In genomic region chr6:26003102-26003694, GRCh38 we compare ENCODE assay signal across 8 cellular contexts. TPM values are rescaled to one million over a fixed set of nuclear protein-coding genes. Genes with fewer than 3 reads are reported as not detected.
A peak's percentile ranks its signal among the peaks of the same experiment; 100 is the strongest.
DNase-seq lines count a peak whose midpoint lies in the region; ATAC-seq, FAIRE-seq and TF ChIP-seq lines count a peak whose summit lies in the region.

No MANE protein-coding gene starts in this region.

- no peak overlapping the region for H4K8ac ChIP-seq in mesendoderm (ENCODE audit: low read depth, low read length)

- POLR2A ChIA-PET in WTC11 (lab: Charles Lee): no interaction called here

- no peaks in the 10 kb centered on the region for H3K9me3 Mint-ChIP-seq in stimulated activated naive CD8-positive, alpha-beta T cell treated with anti-CD3 and anti-CD28 coated beads, Interleukin-15, amount 100 ng/mL, for 72 hours
- H3K9me3 Mint-ChIP-seq in WTC11: no peaks in the 10 kb centered on the region
- H3K9me3 Mint-ChIP-seq in effector memory CD8-positive, alpha-beta T cell: no peaks in the 10 kb centered on the region

- no peak overlapping the region for H3K4me3 ChIP-seq in mesendoderm (ENCODE audit: low read length)

- no peaks in the 10 kb centered on the region for H3K79me1 ChIP-seq in mesendoderm (ENCODE audit: low read length)

- H2BK5ac ChIP-seq in mesendoderm (ENCODE audit: low read length): no peak overlapping the region

- no peak overlapping the region for H3K4me3 Mint-ChIP-seq in stimulated activated naive CD8-positive, alpha-beta T cell treated with anti-CD3 and anti-CD28 coated beads, Interleukin-15, amount 100 ng/mL, for 72 hours
- H3K4me3 Mint-ChIP-seq in WTC11: no peak overlapping the region
- H3K4me3 Mint-ChIP-seq in effector memory CD8-positive, alpha-beta T cell: no peak overlapping the region

- no peaks in the 10 kb centered on the region for H3K4me1 ChIP-seq in mesendoderm (ENCODE audit: control insufficient read depth, low read depth, low read length)

- H2BK15ac ChIP-seq in mesendoderm (replicated peaks; ENCODE audit: low read depth): no peak overlapping the region

- no peak overlapping the region for H3K23ac ChIP-seq in mesendoderm (ENCODE audit: low read length)

- no peak for FAIRE-seq in urothelium cell line (lab: Jason Lieb, UNC)

- no peak overlapping the region for H3K56ac ChIP-seq in mesendoderm (ENCODE audit: low read length)

- no peaks in the 10 kb centered on the region for H3K27me3 ChIP-seq in mesendoderm (ENCODE audit: insufficient read depth, low read length, poor library complexity)

- H3K36me3 Mint-ChIP-seq in WTC11: peaks cover 1% of the 10 kb centered on the region
- H3K36me3 Mint-ChIP-seq in effector memory CD8-positive, alpha-beta T cell (ENCODE audit: insufficient read depth): no peaks in the 10 kb centered on the region

- H2AK5ac ChIP-seq in mesendoderm (ENCODE audit: low read length): no peak overlapping the region

- CTCF ChIA-PET in WTC11 (lab: Charles Lee): interaction anchor here (1.2 to 1.6 kb wide), 4 partner anchors 11 to 109 kb away, joined by 3 to 7 read pairs (median 4); no protein-coding TSS in a partner anchor

- ATAC-seq in stimulated activated naive CD8-positive, alpha-beta T cell treated with anti-CD3 and anti-CD28 coated beads, Interleukin-15, Interleukin-2, amounts not matched to agents 100 U/mL and 50 U/mL, for 24 hours: no peak
- no peak for ATAC-seq in stimulated activated naive CD8-positive, alpha-beta T cell treated with anti-CD3 and anti-CD28 coated beads, Interleukin-15, amount 100 ng/mL, for 72 hours
- peak; percentile 50 for ATAC-seq in WTC11
- peak; percentile 42 for ATAC-seq in effector memory CD8-positive, alpha-beta T cell (replicated peaks)
- no peak for ATAC-seq in HG02852 (IDR thresholded peaks at IDR 0.05; ENCODE audit: unreplicated experiment)

- no peak overlapping the region for H3K9ac ChIP-seq in mesendoderm (ENCODE audit: low read length)

- H2BK120ac ChIP-seq in mesendoderm (ENCODE audit: low read depth, low read length): no peak overlapping the region

- peak; percentile 50; the same call in 1 of the 2 replicates for TF ChIP-seq CTCF in WTC11 (IDR thresholded peaks at IDR 0.05)

- H3K27me3 Mint-ChIP-seq in stimulated activated naive CD8-positive, alpha-beta T cell treated with anti-CD3 and anti-CD28 coated beads, Interleukin-15, amount 100 ng/mL, for 72 hours: no peaks in the 10 kb centered on the region
- H3K27me3 Mint-ChIP-seq in WTC11 (ENCODE audit: low read depth): no peaks in the 10 kb centered on the region; the same call in 1 of the 2 replicates
- H3K27me3 Mint-ChIP-seq in effector memory CD8-positive, alpha-beta T cell: no peaks in the 10 kb centered on the region

- no peak overlapping the region for H3K18ac ChIP-seq in mesendoderm (ENCODE audit: low read length)

- no peak overlapping the region for H3K27ac ChIP-seq in mesendoderm (ENCODE audit: low read depth, low read length)

- no peaks in the 10 kb centered on the region for H3K4me1 Mint-ChIP-seq in stimulated activated naive CD8-positive, alpha-beta T cell treated with anti-CD3 and anti-CD28 coated beads, Interleukin-15, amount 100 ng/mL, for 72 hours
- peaks cover 53% of the 10 kb centered on the region for H3K4me1 Mint-ChIP-seq in WTC11
- peaks cover 0 to 2% of the 10 kb centered on the region in 2 donors for H3K4me1 Mint-ChIP-seq in effector memory CD8-positive, alpha-beta T cell (ENCODE audit: low read depth in 2 of 2)

- no peak overlapping the region for H4K5ac ChIP-seq in mesendoderm (ENCODE audit: low read length)

- no peaks in the 10 kb centered on the region for H3K36me3 ChIP-seq in mesendoderm (ENCODE audit: control insufficient read depth, insufficient read depth, low read length)

- H3K4ac ChIP-seq in mesendoderm (ENCODE audit: low read depth, low read length): peak overlapping the region; percentile 4

- H3K79me2 ChIP-seq in mesendoderm (ENCODE audit: control insufficient read depth, insufficient read depth, low read length): no peaks in the 10 kb centered on the region

- no peak overlapping the region for H3K4me2 ChIP-seq in mesendoderm (ENCODE audit: low read length)

- no CpG with 5 or more reads among the region's 3 CpGs for WGBS in mesendoderm (ENCODE audit: extremely low coverage, insufficient coverage, low lambda C conversion rate)

- H3K27ac Mint-ChIP-seq in stimulated activated naive CD8-positive, alpha-beta T cell treated with anti-CD3 and anti-CD28 coated beads, Interleukin-15, amount 100 ng/mL, for 72 hours: no peak overlapping the region
- no peak overlapping the region for H3K27ac Mint-ChIP-seq in WTC11
- H3K27ac Mint-ChIP-seq in effector memory CD8-positive, alpha-beta T cell: no peak overlapping the region

- peak; percentile 63 for DNase-seq in stimulated activated naive CD8-positive, alpha-beta T cell treated with anti-CD3 and anti-CD28 coated beads, Interleukin-15, Interleukin-2, amounts not matched to agents 100 U/mL and 50 U/mL, for 24 hours
- no peak for DNase-seq in stimulated activated naive CD8-positive, alpha-beta T cell treated with anti-CD3 and anti-CD28 coated beads, Interleukin-15, amount 100 ng/mL, for 72 hours
- DNase-seq in NCI-H146 treated with DMSO at 0.1 percent for 48 hours (lab: John Stamatoyannopoulos, UW; ENCODE audit: unreplicated experiment): peak; percentile 42
- peak; percentile 77 for DNase-seq in WTC11 (ENCODE audit: low spot score)
- peak; percentile 44 to 55 (median 45) for DNase-seq in effector memory CD8-positive, alpha-beta T cell
- DNase-seq in mesendoderm: peak; percentile 70
- peak; percentile 60 for DNase-seq in urothelium cell line (ENCODE audit: low spot score)

TF ChIP-seq in WTC11, 78 proteins besides CTCF, POLR2A, EP300 and RAD21:
- TF ChIP-seq, protein P1, sequence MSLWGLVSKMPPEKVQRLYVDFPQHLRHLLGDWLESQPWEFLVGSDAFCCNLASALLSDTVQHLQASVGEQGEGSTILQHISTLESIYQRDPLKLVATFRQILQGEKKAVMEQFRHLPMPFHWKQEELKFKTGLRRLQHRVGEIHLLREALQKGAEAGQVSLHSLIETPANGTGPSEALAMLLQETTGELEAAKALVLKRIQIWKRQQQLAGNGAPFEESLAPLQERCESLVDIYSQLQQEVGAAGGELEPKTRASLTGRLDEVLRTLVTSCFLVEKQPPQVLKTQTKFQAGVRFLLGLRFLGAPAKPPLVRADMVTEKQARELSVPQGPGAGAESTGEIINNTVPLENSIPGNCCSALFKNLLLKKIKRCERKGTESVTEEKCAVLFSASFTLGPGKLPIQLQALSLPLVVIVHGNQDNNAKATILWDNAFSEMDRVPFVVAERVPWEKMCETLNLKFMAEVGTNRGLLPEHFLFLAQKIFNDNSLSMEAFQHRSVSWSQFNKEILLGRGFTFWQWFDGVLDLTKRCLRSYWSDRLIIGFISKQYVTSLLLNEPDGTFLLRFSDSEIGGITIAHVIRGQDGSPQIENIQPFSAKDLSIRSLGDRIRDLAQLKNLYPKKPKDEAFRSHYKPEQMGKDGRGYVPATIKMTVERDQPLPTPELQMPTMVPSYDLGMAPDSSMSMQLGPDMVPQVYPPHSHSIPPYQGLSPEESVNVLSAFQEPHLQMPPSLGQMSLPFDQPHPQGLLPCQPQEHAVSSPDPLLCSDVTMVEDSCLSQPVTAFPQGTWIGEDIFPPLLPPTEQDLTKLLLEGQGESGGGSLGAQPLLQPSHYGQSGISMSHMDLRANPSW (CRISPR knock-in tag; conservative IDR thresholded peaks at IDR 0.05; ENCODE audit: low read depth): no peak
- TF ChIP-seq HMGA2 (CRISPR knock-in tag; IDR thresholded peaks at IDR 0.05): no peak
- no peak for TF ChIP-seq TEAD1 (CRISPR knock-in tag; IDR thresholded peaks at IDR 0.05)
- TF ChIP-seq ZNF396 (CRISPR knock-in tag; IDR thresholded peaks at IDR 0.05; ENCODE audit: borderline replicate concordance): no peak
- TF ChIP-seq, protein P2, sequence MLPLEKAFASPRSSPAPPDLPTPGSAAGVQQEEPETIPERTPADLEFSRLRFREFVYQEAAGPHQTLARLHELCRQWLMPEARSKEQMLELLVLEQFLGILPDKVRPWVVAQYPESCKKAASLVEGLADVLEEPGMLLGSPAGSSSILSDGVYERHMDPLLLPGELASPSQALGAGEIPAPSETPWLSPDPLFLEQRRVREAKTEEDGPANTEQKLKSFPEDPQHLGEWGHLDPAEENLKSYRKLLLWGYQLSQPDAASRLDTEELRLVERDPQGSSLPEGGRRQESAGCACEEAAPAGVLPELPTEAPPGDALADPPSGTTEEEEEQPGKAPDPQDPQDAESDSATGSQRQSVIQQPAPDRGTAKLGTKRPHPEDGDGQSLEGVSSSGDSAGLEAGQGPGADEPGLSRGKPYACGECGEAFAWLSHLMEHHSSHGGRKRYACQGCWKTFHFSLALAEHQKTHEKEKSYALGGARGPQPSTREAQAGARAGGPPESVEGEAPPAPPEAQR (CRISPR knock-in tag; IDR thresholded peaks at IDR 0.05): no peak
- no peak for TF ChIP-seq ZNF138 (CRISPR knock-in tag; conservative IDR thresholded peaks at IDR 0.05)
TF ChIP-seq in WTC11: peak in this region for 0.

RNA-seq across cellular contexts. Expression of gene TRIM38, which starts 40.6 kb away (rescaled TPM):
- 1.0 to 1.6 TPM (median 1.1 TPM) in 3 replicates for total RNA-seq in WTC11 (2021)
- polyA plus RNA-seq in mesendoderm (2013, experiment 1 of 2): 0.66 TPM
- polyA plus RNA-seq in mesendoderm (2013, experiment 2 of 2): 0.55 TPM

Comparison
In these comparisons a context has a peak if more than half of its experiments do, and no peak if none do; other contexts are left out.
1. DNase-seq: peak in stimulated activated naive CD8-positive, alpha-beta T cell treated with anti-CD3 and anti-CD28 coated beads, Interleukin-15, Interleukin-2, amounts not matched to agents 100 U/mL and 50 U/mL, for 24 hours (single experiment), NCI-H146 treated with DMSO at 0.1 percent for 48 hours (single experiment), WTC11 (single experiment), effector memory CD8-positive, alpha-beta T cell (3 of 3), mesendoderm (single experiment) and urothelium cell line (single experiment); none in stimulated activated naive CD8-positive, alpha-beta T cell treated with anti-CD3 and anti-CD28 coated beads, Interleukin-15, amount 100 ng/mL, for 72 hours (0 of 2).
2. ATAC-seq: peak in WTC11 (single experiment) and effector memory CD8-positive, alpha-beta T cell (single experiment); none in stimulated activated naive CD8-positive, alpha-beta T cell treated with anti-CD3 and anti-CD28 coated beads, Interleukin-15, Interleukin-2, amounts not matched to agents 100 U/mL and 50 U/mL, for 24 hours (single experiment), stimulated activated naive CD8-positive, alpha-beta T cell treated with anti-CD3 and anti-CD28 coated beads, Interleukin-15, amount 100 ng/mL, for 72 hours (single experiment) and HG02852 (single experiment).